Comparison of ENCODE assay signal across 1 cellular context in genomic region chr12:104495786-104496185, GRCh38.
TF ChIP-seq lines count a peak whose summit lies in the region.

No MANE protein-coding gene starts in this region.

TF ChIP-seq in GM12878, 131 proteins besides CTCF, POLR2A, EP300 and RAD21 (continued from another document):
- TF ChIP-seq SUPT20H (IDR thresholded peaks at IDR 0.05; ENCODE audit: borderline replicate concordance, control insufficient read depth, low read depth, low read length) = no peak
- TF ChIP-seq NFXL1 (IDR thresholded peaks at IDR 0.05; ENCODE audit: borderline replicate concordance) = no peak
- TF ChIP-seq HDAC6 (IDR thresholded peaks at IDR 0.05; ENCODE audit: unreplicated experiment) = no peak
- TF ChIP-seq TCF7 (IDR thresholded peaks at IDR 0.05; ENCODE audit: borderline replicate concordance) = no peak
- no peak for TF ChIP-seq YY1 (IDR thresholded peaks at IDR 0.05; ENCODE audit: low read depth, low read length)
- TF ChIP-seq ZBED1 (IDR thresholded peaks at IDR 0.05; ENCODE audit: borderline replicate concordance) = no peak
- no peak for TF ChIP-seq RAD51 (IDR thresholded peaks at IDR 0.05)
- TF ChIP-seq ZZZ3 (IDR thresholded peaks at IDR 0.05; ENCODE audit: control insufficient read depth, insufficient read length, low read depth) = no peak
- no peak for TF ChIP-seq WRNIP1 (IDR thresholded peaks at IDR 0.05; ENCODE audit: borderline replicate concordance, low read depth, low read length)
